In genomic region chr1:203528098-203528497, GRCh38 we compare ENCODE assay signal across 21 cellular contexts. TPM values are rescaled to one million over a fixed set of nuclear protein-coding genes. Genes with fewer than 3 reads are reported as not detected.
"Had no signal": no experiment of that assay in that cellular context is flagged by ENCODE, and none has a peak within 500 bp of the region (broad histone marks: within the 10 kb centered on the region; RNA-seq: fewer than 3 reads in every experiment).

No MANE protein-coding gene starts in this region.

- ATAC-seq: activated naive CD4-positive, alpha-beta T cell treated with anti-CD3 and anti-CD28 coated beads, Interleukin-2, amount 50 U/mL, for 72 hours; activated T-cell treated with anti-CD3 and anti-CD28 coated beads, Interleukin-2, amount 50 U/mL, for 4 hours; body of pancreas; effector memory CD8-positive, alpha-beta T cell; left ventricle myocardium superior; stimulated activated naive CD8-positive, alpha-beta T cell treated with anti-CD3 and anti-CD28 coated beads, Interleukin-15, amount 100 ng/mL, for 72 hours had no signal

- H3K27ac ChIP-seq: body of pancreas, parathyroid adenoma, thoracic aorta had no signal

- H3K36me3 ChIP-seq: thoracic aorta had no signal

- H3K27me3 ChIP-seq: body of pancreas had no signal

- DNase-seq: activated CD4-positive, alpha-beta T cell treated with anti-CD3 and anti-CD28 coated beads for 1 hour; activated CD4-positive, alpha-beta T cell treated with anti-CD3 and anti-CD28 coated beads, Interleukin-2, amount 50 U/mL, for 48 hours; activated effector memory CD4-positive, alpha-beta T cell treated with anti-CD3 and anti-CD28 coated beads, Interleukin-2, amount 50 U/mL, for 16 hours; activated T-cell treated with anti-CD3 and anti-CD28 coated beads, Interleukin-2, amount 50 U/mL, for 4 hours; amniotic stem cell; body of pancreas; central memory CD4-positive, alpha-beta T cell; effector memory CD8-positive, alpha-beta T cell; erythroblast; kidney; left ventricle myocardium superior; stimulated activated CD4-positive, alpha-beta T cell treated with anti-CD3 and anti-CD28 coated beads, Interleukin-4, amount 100 ng/mL, for 4 hours; stimulated activated naive CD8-positive, alpha-beta T cell treated with anti-CD3 and anti-CD28 coated beads, Interleukin-15, amount 100 ng/mL, for 72 hours; T-helper 9 cell had no signal

- H3K4me3 ChIP-seq: body of pancreas, thoracic aorta had no signal

RNA-seq across cellular contexts. Expression of gene OPTC, which starts 34.1 kb away (rescaled TPM):
- total RNA-seq: activated naive CD4-positive, alpha-beta T cell treated with anti-CD3 and anti-CD28 coated beads, Interleukin-2, amount 50 U/mL, for 72 hours; activated T-cell treated with anti-CD3 and anti-CD28 coated beads, Interleukin-2, amount 50 U/mL, for 4 hours; body of pancreas; kidney; left ventricle myocardium superior; mesenteric fat pad; renal cortical epithelial cell; skeletal muscle tissue; thoracic aorta had no signal
- polyA plus RNA-seq: neural cell had no signal

RNA-seq across cellular contexts. Expression of gene PRELP, which starts 52.5 kb away (rescaled TPM):
- polyA plus RNA-seq: neural cell had no signal
